ENCODE assay signal across 29 cellular contexts in genomic region chr17:31428512-31428911, GRCh38.
"Had no signal": no experiment of that assay in that cellular context is flagged by ENCODE, and none has a peak within 500 bp of the region (broad histone marks: within the 10 kb centered on the region; RNA-seq: fewer than 3 reads in every experiment).

No MANE protein-coding gene starts in this region.

- H3K27me3 ChIP-seq: body of pancreas, MG63, Peyer's patch had no signal

- H3K27ac Mint-ChIP-seq: activated CD4-positive, alpha-beta T cell treated with anti-CD3 and anti-CD28 coated beads, Interleukin-2, amount 10 ng/mL, durations not matched to agents 24 days and 14 days; activated CD8-positive, alpha-beta T cell treated with anti-CD3 and anti-CD28 coated beads for 36 hours; activated naive CD4-positive, alpha-beta T cell treated with anti-CD3 and anti-CD28 coated beads, Interleukin-2, amount 50 U/mL, for 24 hours; activated naive CD8-positive, alpha-beta T cell treated with anti-CD3 and anti-CD28 coated beads, Interleukin-2, amount 10 ng/mL, durations not matched to agents 7 days and 5 days; activated T-cell treated with anti-CD3 and anti-CD28 coated beads, Interleukin-2, amount 50 U/mL, for 72 hours; activated T-helper 17 cell treated with anti-CD3 and anti-CD28 coated beads, Interleukin-2, amount 50 U/mL, for 72 hours had no signal

- H3K9me3 Mint-ChIP-seq: activated CD4-positive, alpha-beta T cell treated with anti-CD3 and anti-CD28 coated beads, Interleukin-2, amount 10 ng/mL, durations not matched to agents 24 days and 14 days; activated naive CD4-positive, alpha-beta T cell treated with anti-CD3 and anti-CD28 coated beads, Interleukin-2, amount 50 U/mL, for 24 hours; activated naive CD8-positive, alpha-beta T cell treated with anti-CD3 and anti-CD28 coated beads, Interleukin-2, amount 10 ng/mL, durations not matched to agents 7 days and 5 days; activated T-helper 17 cell treated with anti-CD3 and anti-CD28 coated beads, Interleukin-2, amount 50 U/mL, for 72 hours had no signal

- H3K4me1 Mint-ChIP-seq: activated T-helper 17 cell treated with anti-CD3 and anti-CD28 coated beads, Interleukin-2, amount 50 U/mL, for 72 hours had no signal

- H3K36me3 Mint-ChIP-seq: activated naive CD8-positive, alpha-beta T cell treated with anti-CD3 and anti-CD28 coated beads, Interleukin-2, amount 10 ng/mL, durations not matched to agents 7 days and 5 days had no signal

- H3K4me3 Mint-ChIP-seq: activated CD4-positive, alpha-beta T cell treated with anti-CD3 and anti-CD28 coated beads, Interleukin-2, amount 10 ng/mL, durations not matched to agents 24 days and 14 days; activated CD8-positive, alpha-beta T cell treated with anti-CD3 and anti-CD28 coated beads for 36 hours; activated naive CD4-positive, alpha-beta T cell treated with anti-CD3 and anti-CD28 coated beads, Interleukin-2, amount 50 U/mL, for 24 hours; activated naive CD8-positive, alpha-beta T cell treated with anti-CD3 and anti-CD28 coated beads, Interleukin-2, amount 10 ng/mL, durations not matched to agents 7 days and 5 days; activated T-cell treated with anti-CD3 and anti-CD28 coated beads, Interleukin-2, amount 50 U/mL, for 72 hours; activated T-helper 17 cell treated with anti-CD3 and anti-CD28 coated beads, Interleukin-2, amount 50 U/mL, for 72 hours had no signal

- H3K4me3 ChIP-seq: body of pancreas, breast epithelium, MG63, Peyer's patch had no signal

- ATAC-seq: activated CD8-positive, alpha-beta T cell treated with anti-CD3 and anti-CD28 coated beads for 36 hours; activated T-cell treated with anti-CD3 and anti-CD28 coated beads, Interleukin-2, amount 50 U/mL, for 72 hours; activated T-helper 17 cell treated with anti-CD3 and anti-CD28 coated beads, Interleukin-2, amount 50 U/mL, for 72 hours; body of pancreas; PC-3 had no signal

- DNase-seq: activated CD4-positive, alpha-beta T cell treated with anti-CD3 and anti-CD28 coated beads, Interleukin-2, amount 10 ng/mL, durations not matched to agents 24 days and 14 days; activated CD4-positive, alpha-beta T cell treated with anti-CD3 and anti-CD28 coated beads, Interleukin-2, amount 50 U/mL, for 4 hours; activated CD8-positive, alpha-beta T cell treated with anti-CD3 and anti-CD28 coated beads for 36 hours; activated naive CD4-positive, alpha-beta T cell; activated naive CD8-positive, alpha-beta T cell treated with anti-CD3 and anti-CD28 coated beads, Interleukin-2, amount 10 ng/mL, durations not matched to agents 7 days and 5 days; activated T-cell treated with anti-CD3 and anti-CD28 coated beads, Interleukin-2, amount 50 U/mL, for 1 hour; activated T-cell treated with anti-CD3 and anti-CD28 coated beads, Interleukin-2, amount 50 U/mL, for 72 hours; Kasumi-1; KG1; MG63; NCI-H1048; NCI-H1105 treated with DMSO at 0.1 percent for 48 hours; NCI-H1436; NCI-H1930; NCI-H2081 treated with DMSO at 0.1 percent for 48 hours; NCI-H345; NCI-H524 treated with DMSO at 0.1 percent for 48 hours; NK-92 treated with Interleukin-12 subunit alpha and Interleukin-12 subunit beta, amount 100 ng/mL, for 24 hours; PC-3; Peyer's patch; Right ventricle myocardium superior; SW 1271; T-helper 1 cell; T1000; WERI-Rb-1 had no signal

- H3K9me3 ChIP-seq: body of pancreas, MG63, Peyer's patch had no signal

- H3K27ac ChIP-seq: body of pancreas, breast epithelium, Peyer's patch, WERI-Rb-1 had no signal

- H3K4me1 ChIP-seq: breast epithelium had no signal

- H3K36me3 ChIP-seq: breast epithelium, MG63, Peyer's patch had no signal
